Comparison of ENCODE assay signal across 8 cellular contexts in the genomic region with DNA sequence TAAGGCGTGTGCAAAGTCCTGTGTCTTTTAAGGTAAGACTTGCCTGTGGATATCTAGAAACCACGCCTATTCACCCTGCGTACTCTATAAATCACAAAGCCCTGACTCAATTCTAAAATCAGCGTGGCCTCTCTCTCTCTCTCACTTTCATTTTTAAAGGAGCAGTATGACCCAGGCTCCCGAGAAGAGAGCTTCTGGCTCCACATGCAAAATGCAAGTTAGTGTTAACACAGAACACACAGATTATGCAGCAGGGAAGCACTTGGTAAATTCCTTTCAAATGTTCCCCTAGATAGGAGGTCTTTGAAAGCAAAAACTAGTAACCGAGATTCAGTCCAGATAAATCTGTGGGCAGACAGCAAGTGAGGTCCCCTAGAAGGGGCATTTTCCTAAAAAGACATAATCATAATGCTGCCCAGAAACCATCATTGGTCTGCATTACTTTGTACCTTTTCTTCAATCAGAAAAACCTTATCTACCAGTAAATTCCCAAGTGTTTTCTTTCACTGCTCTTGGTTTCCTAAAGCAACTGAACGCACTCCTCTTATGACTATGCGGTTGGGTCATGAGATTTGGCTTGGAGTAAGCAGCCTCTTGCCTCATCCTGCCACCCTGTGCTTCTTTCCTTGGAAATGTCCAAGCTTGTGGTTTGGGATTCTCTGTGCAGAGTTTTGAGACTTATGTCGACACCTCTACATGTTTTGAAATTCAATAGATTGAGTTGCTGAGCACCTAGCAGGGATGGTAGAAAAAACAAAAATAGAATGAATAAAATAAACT. TPM values are rescaled to one million over a fixed set of nuclear protein-coding genes. Genes with fewer than 3 reads are reported as not detected.
DNase-seq lines count a peak whose midpoint lies in the region; ATAC-seq and TF ChIP-seq lines count a peak whose summit lies in the region.

No MANE protein-coding gene starts in this region.

- POLR2A ChIA-PET in OCI-LY7 (lab: Charles Lee): interaction anchor here (0.5 to 1.9 kb wide), 3 partner anchors 14 to 589 kb away, joined by 3 to 4 read pairs (median 4); no protein-coding TSS in a partner anchor

- peak overlapping the region; percentile 51 for H3K4me2 ChIP-seq in OCI-LY7 (ENCODE audit: low read length)

- H3K27ac ChIP-seq in OCI-LY7 (ENCODE audit: low read depth, low read length, poor library complexity, severe bottlenecking) (no peak overlapping the region), substantia nigra (ENCODE audit: low read depth, low read length, poor library complexity, severe bottlenecking) (peak overlapping the region; percentile 58)

- no peaks in the 10 kb centered on the region for H4K20me1 ChIP-seq in OCI-LY7 (ENCODE audit: insufficient read depth, low read length)

- no peaks in the 10 kb centered on the region for H3K27me3 Mint-ChIP-seq in chondrocyte (ENCODE audit: low read depth)

- ATAC-seq in HG02623 (IDR thresholded peaks at IDR 0.05; ENCODE audit: unreplicated experiment): peak; percentile 100

- no peaks in the 10 kb centered on the region for H3K79me2 ChIP-seq in OCI-LY7 (ENCODE audit: insufficient read depth, low read depth, low read length)

- H3K36me3 ChIP-seq in OCI-LY7 (ENCODE audit: insufficient read depth, low read length): no peaks in the 10 kb centered on the region

- H3K9me3 Mint-ChIP-seq in chondrocyte (ENCODE audit: low read depth): no peaks in the 10 kb centered on the region

- peak overlapping the region; percentile 90 for H3K27ac Mint-ChIP-seq in chondrocyte (ENCODE audit: unreplicated experiment)

- H3K4me1 Mint-ChIP-seq in chondrocyte (ENCODE audit: low read depth): peaks cover 20% of the 10 kb centered on the region

- peak overlapping the region; percentile 55; the same call in 1 of the 2 replicates for H2AFZ ChIP-seq in OCI-LY7 (ENCODE audit: low read length)

- no TSS peak for BruUV-seq in OCI-LY7 (replicated peaks; lab: Mats Ljungman, UMichigan)

- no peaks in the 10 kb centered on the region for H3K4me1 ChIP-seq in OCI-LY7 (ENCODE audit: insufficient read depth, low read length, poor library complexity, severe bottlenecking)

- peak overlapping the region; percentile 63 for H3K4me3 Mint-ChIP-seq in chondrocyte (ENCODE audit: unreplicated experiment)

- CTCF ChIA-PET in OCI-LY7 (lab: Charles Lee; ENCODE audit: unreplicated experiment): no interaction called here

- H3K9me2 ChIP-seq in OCI-LY7 (ENCODE audit: insufficient read depth, low read length): no peaks in the 10 kb centered on the region

- no peaks in the 10 kb centered on the region for H3K36me3 Mint-ChIP-seq in chondrocyte (ENCODE audit: low read depth)

- H3K9me3 ChIP-seq in OCI-LY7 (ENCODE audit: low read length): no peaks in the 10 kb centered on the region

- intact Hi-C loops in OCI-LY7 (cut with micrococcal nuclease; ENCODE audit: unreplicated experiment): loop anchor here (5.0 kb wide), 1 partner anchor 415 kb away; no protein-coding TSS in a partner anchor

- TF ChIP-seq CTCF in OCI-LY7 (conservative IDR thresholded peaks at IDR 0.05; ENCODE audit: low read length) (no peak), chondrocyte (IDR thresholded peaks at IDR 0.05) (peak; percentile 43)

- H3K4me3 ChIP-seq in OCI-LY7 (ENCODE audit: low read depth, low read length, poor library complexity, severe bottlenecking): no peak overlapping the region

- DNase-seq in activated T-cell treated with anti-CD3 and anti-CD28 coated beads for 48 hours (ENCODE audit: low read depth): peak; percentile 2
- DNase-seq in activated T-cell treated with anti-CD3 and anti-CD28 coated beads, Interleukin-2, amount 50 U/mL, for 1 hour: no peak
- DNase-seq in OCI-LY7 (ENCODE audit: low spot score): peak; percentile 5
- DNase-seq in chondrocyte (ENCODE audit: low spot score): no peak
- peak; percentile 41 to 69 for DNase-seq in lung microvascular endothelial cell (ENCODE audit: low read depth in 2 of 2)
- DNase-seq in substantia nigra (lab: John Stamatoyannopoulos, UW): peak in 22 of 49 donors; percentile 4 to 61 (median 16)
- no peak for DNase-seq in NCI-H1694 (lab: John Stamatoyannopoulos, UW)

RNA-seq across cellular contexts. Expression of a gene that starts 31.7 kb away (rescaled TPM):
- 0.46 and 0.88 TPM in 2 replicates for total RNA-seq in OCI-LY7 (2014; rRNA removed; shearing (Covaris generic))
- total RNA-seq in OCI-LY7 (2022): 0.55 and 0.57 TPM in 2 replicates
- total RNA-seq in chondrocyte: 0.07 TPM in 1 of 3 replicates, not detected in the others
- total RNA-seq in lung microvascular endothelial cell: 0.79 and 3.5 TPM in 2 replicates

Comparison
In these comparisons a context has a peak if more than half of its experiments do, and no peak if none do; other contexts are left out.
1. DNase-seq: peak in activated T-cell treated with anti-CD3 and anti-CD28 coated beads for 48 hours (single experiment), OCI-LY7 (single experiment) and lung microvascular endothelial cell (2 of 2); none in activated T-cell treated with anti-CD3 and anti-CD28 coated beads, Interleukin-2, amount 50 U/mL, for 1 hour (single experiment), chondrocyte (single experiment) and NCI-H1694 (single experiment).